36 cellular contexts compared by ENCODE assay signal in the genomic region with DNA sequence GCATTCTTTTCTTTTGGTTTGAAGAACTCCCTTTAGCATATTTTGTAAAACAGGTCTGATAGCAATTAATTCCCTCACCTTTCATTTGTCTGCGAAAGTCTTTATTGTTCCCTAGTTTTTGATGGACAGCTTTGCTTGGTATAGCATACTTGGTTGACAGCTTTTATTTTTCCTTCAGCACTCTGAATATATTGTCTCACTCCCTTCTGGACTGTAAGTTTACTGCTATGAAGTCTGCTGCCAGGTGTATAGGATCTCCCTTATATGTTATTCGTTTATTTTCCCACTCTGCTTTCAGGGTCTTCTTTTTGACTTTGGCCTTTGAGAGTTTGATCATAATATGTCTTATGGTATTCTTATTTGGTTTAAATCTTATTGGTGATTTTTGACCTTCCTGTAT.
"Had no signal": no experiment of that assay in that cellular context is flagged by ENCODE, and none has a peak within 500 bp of the region (broad histone marks: within the 10 kb centered on the region; RNA-seq: fewer than 3 reads in every experiment).

No MANE protein-coding gene starts in this region.

- H3K27me3 Mint-ChIP-seq: activated naive CD4-positive, alpha-beta T cell treated with anti-CD3 and anti-CD28 coated beads, Interleukin-2, amount 10 ng/mL, durations not matched to agents 7 days and 5 days; activated naive CD8-positive, alpha-beta T cell; activated naive CD8-positive, alpha-beta T cell treated with anti-CD3 and anti-CD28 coated beads for 36 hours; activated naive CD8-positive, alpha-beta T cell treated with anti-CD3 and anti-CD28 coated beads, Interleukin-2, amount 10 ng/mL, durations not matched to agents 7 days and 5 days; activated naive CD8-positive, alpha-beta T cell treated with anti-CD3 and anti-CD28 coated beads, Interleukin-2, amount 50 U/mL, for 24 hours; activated T-cell treated with anti-CD3 and anti-CD28 coated beads, Interleukin-2, amount 50 U/mL, for 24 hours; activated T-helper 17 cell treated with anti-CD3 and anti-CD28 coated beads, Interleukin-2, amount 50 U/mL, for 72 hours; brain; central memory CD8-positive, alpha-beta T cell had no signal

- H3K4me1 Mint-ChIP-seq: activated naive CD4-positive, alpha-beta T cell treated with anti-CD3 and anti-CD28 coated beads, Interleukin-2, amount 10 ng/mL, durations not matched to agents 7 days and 5 days; activated naive CD8-positive, alpha-beta T cell treated with anti-CD3 and anti-CD28 coated beads for 36 hours; activated naive CD8-positive, alpha-beta T cell treated with anti-CD3 and anti-CD28 coated beads, Interleukin-2, amount 10 ng/mL, durations not matched to agents 7 days and 5 days; activated naive CD8-positive, alpha-beta T cell treated with anti-CD3 and anti-CD28 coated beads, Interleukin-2, amount 50 U/mL, for 24 hours; activated T-helper 17 cell treated with anti-CD3 and anti-CD28 coated beads, Interleukin-2, amount 50 U/mL, for 72 hours; brain; central memory CD8-positive, alpha-beta T cell had no signal

- H3K4me3 Mint-ChIP-seq: activated naive CD4-positive, alpha-beta T cell treated with anti-CD3 and anti-CD28 coated beads for 36 hours; activated naive CD4-positive, alpha-beta T cell treated with anti-CD3 and anti-CD28 coated beads, Interleukin-2, amount 10 ng/mL, durations not matched to agents 7 days and 5 days; activated naive CD8-positive, alpha-beta T cell; activated naive CD8-positive, alpha-beta T cell treated with anti-CD3 and anti-CD28 coated beads for 36 hours; activated naive CD8-positive, alpha-beta T cell treated with anti-CD3 and anti-CD28 coated beads, Interleukin-2, amount 10 ng/mL, durations not matched to agents 7 days and 5 days; activated naive CD8-positive, alpha-beta T cell treated with anti-CD3 and anti-CD28 coated beads, Interleukin-2, amount 50 U/mL, for 24 hours; activated T-cell treated with anti-CD3 and anti-CD28 coated beads, Interleukin-2, amount 50 U/mL, for 24 hours; activated T-cell treated with anti-CD3 and anti-CD28 coated beads, Interleukin-2, amount 50 U/mL, for 4 hours; activated T-cell treated with anti-CD3 and anti-CD28 coated beads, Interleukin-2, amount 50 U/mL, for 72 hours; activated T-helper 1 cell treated with anti-CD3 and anti-CD28 coated beads, Interleukin-12 subunit alpha, Interleukin-12 subunit beta, Interleukin-2, Interleukin-4 antibody, amounts not matched to agents 30 ng/mL and 10 ng/mL and 1 ng/mL, durations not matched to agents 14 hours and 24 hours and 36 hours; activated T-helper 17 cell treated with anti-CD3 and anti-CD28 coated beads, Interleukin-2, amount 50 U/mL, for 72 hours; brain; central memory CD8-positive, alpha-beta T cell had no signal

- H3K27ac Mint-ChIP-seq: activated naive CD4-positive, alpha-beta T cell treated with anti-CD3 and anti-CD28 coated beads for 36 hours; activated naive CD4-positive, alpha-beta T cell treated with anti-CD3 and anti-CD28 coated beads, Interleukin-2, amount 10 ng/mL, durations not matched to agents 7 days and 5 days; activated naive CD4-positive, alpha-beta T cell treated with anti-CD3 and anti-CD28 coated beads, Interleukin-2, amount 50 U/mL, for 72 hours; activated naive CD8-positive, alpha-beta T cell; activated naive CD8-positive, alpha-beta T cell treated with anti-CD3 and anti-CD28 coated beads for 36 hours; activated naive CD8-positive, alpha-beta T cell treated with anti-CD3 and anti-CD28 coated beads, Interleukin-2, amount 10 ng/mL, durations not matched to agents 7 days and 5 days; activated naive CD8-positive, alpha-beta T cell treated with anti-CD3 and anti-CD28 coated beads, Interleukin-2, amount 50 U/mL, for 24 hours; activated T-cell treated with anti-CD3 and anti-CD28 coated beads, Interleukin-2, amount 50 U/mL, for 24 hours; activated T-cell treated with anti-CD3 and anti-CD28 coated beads, Interleukin-2, amount 50 U/mL, for 72 hours; activated T-helper 1 cell treated with anti-CD3 and anti-CD28 coated beads, Interleukin-12 subunit alpha, Interleukin-12 subunit beta, Interleukin-2, Interleukin-4 antibody, amounts not matched to agents 30 ng/mL and 10 ng/mL and 1 ng/mL, durations not matched to agents 14 hours and 24 hours and 36 hours; activated T-helper 17 cell treated with anti-CD3 and anti-CD28 coated beads, Interleukin-2, amount 50 U/mL, for 72 hours; activated T-helper 2 cell treated with anti-CD3 and anti-CD28 coated beads, Interferon-gamma antibody, Interleukin-2, Interleukin-4, amounts not matched to agents 10 μg/mL and 5 μg/mL and 100 μg/mL, durations not matched to agents 14 hours and 24 hours and 36 hours; brain had no signal

- H3K36me3 Mint-ChIP-seq: activated naive CD4-positive, alpha-beta T cell treated with anti-CD3 and anti-CD28 coated beads, Interleukin-2, amount 10 ng/mL, durations not matched to agents 7 days and 5 days; activated naive CD8-positive, alpha-beta T cell treated with anti-CD3 and anti-CD28 coated beads for 36 hours; activated naive CD8-positive, alpha-beta T cell treated with anti-CD3 and anti-CD28 coated beads, Interleukin-2, amount 10 ng/mL, durations not matched to agents 7 days and 5 days; brain had no signal

- H3K4me1 ChIP-seq: adrenal gland, ascending aorta, body of pancreas, breast epithelium had no signal

- DNase-seq: activated effector memory CD4-positive, alpha-beta T cell treated with anti-CD3 and anti-CD28 coated beads, Interleukin-2, amount 50 U/mL, for 16 hours; activated effector memory CD4-positive, alpha-beta T cell treated with Interleukin-2 at 50 U/mL for 16 hours; activated gamma-delta T cell; activated gamma-delta T cell treated with Interleukin-2 at 50 U/mL for 16 hours; activated naive CD4-positive, alpha-beta T cell; activated naive CD4-positive, alpha-beta T cell treated with anti-CD3 and anti-CD28 coated beads for 36 hours; activated naive CD4-positive, alpha-beta T cell treated with anti-CD3 and anti-CD28 coated beads, Interleukin-2, amount 10 ng/mL, durations not matched to agents 7 days and 5 days; activated naive CD4-positive, alpha-beta T cell treated with Interleukin-2 at 50 U/mL for 16 hours; activated naive CD8-positive, alpha-beta T cell treated with anti-CD3 and anti-CD28 coated beads for 36 hours; activated naive CD8-positive, alpha-beta T cell treated with anti-CD3 and anti-CD28 coated beads, Interleukin-2, amount 10 ng/mL, durations not matched to agents 7 days and 5 days; activated naive CD8-positive, alpha-beta T cell treated with anti-CD3 and anti-CD28 coated beads, Interleukin-2, amount 50 U/mL, for 24 hours; activated T-cell treated with anti-CD3 and anti-CD28 coated beads, Interleukin-2, amount 50 U/mL, for 1 hour; activated T-cell treated with anti-CD3 and anti-CD28 coated beads, Interleukin-2, amount 50 U/mL, for 24 hours; activated T-cell treated with anti-CD3 and anti-CD28 coated beads, Interleukin-2, amount 50 U/mL, for 4 hours; activated T-cell treated with anti-CD3 and anti-CD28 coated beads, Interleukin-2, amount 50 U/mL, for 48 hours; activated T-cell treated with anti-CD3 and anti-CD28 coated beads, Interleukin-2, amount 50 U/mL, for 72 hours; adrenal gland; amniotic stem cell; amygdala; anterior cingulate cortex; aorta; body of pancreas; brain microvascular endothelial cell; caudate nucleus; central memory CD4-positive, alpha-beta T cell; cerebellar nuclear complex had no signal

- H3K36me3 ChIP-seq: adrenal gland, ascending aorta, brain microvascular endothelial cell, breast epithelium, cardiac muscle cell had no signal

- ATAC-seq: activated naive CD4-positive, alpha-beta T cell treated with anti-CD3 and anti-CD28 coated beads, Interleukin-2, amount 50 U/mL, for 72 hours; activated naive CD8-positive, alpha-beta T cell treated with anti-CD3 and anti-CD28 coated beads, Interleukin-2, amount 50 U/mL, for 24 hours; activated T-cell treated with anti-CD3 and anti-CD28 coated beads, Interleukin-2, amount 50 U/mL, for 4 hours; activated T-cell treated with anti-CD3 and anti-CD28 coated beads, Interleukin-2, amount 50 U/mL, for 72 hours; activated T-helper 17 cell treated with anti-CD3 and anti-CD28 coated beads, Interleukin-2, amount 50 U/mL, for 72 hours; body of pancreas had no signal

- H3K4me3 ChIP-seq: adrenal gland, ascending aorta, body of pancreas, breast epithelium, cardiac muscle cell had no signal

- H3K27ac ChIP-seq: adrenal gland, ascending aorta, body of pancreas, brain microvascular endothelial cell, breast epithelium, cardiac muscle cell had no signal
